5 cellular contexts compared by ENCODE assay signal in genomic region chr7:140937702-140938283, GRCh38.
"Had no signal": no experiment of that assay in that cellular context is flagged by ENCODE, and none has a peak within 500 bp of the region (broad histone marks: within the 10 kb centered on the region; RNA-seq: fewer than 3 reads in every experiment).

No MANE protein-coding gene starts in this region.

- H3K4me3 Mint-ChIP-seq: GM23338, H9 had no signal

- H3K4me1 Mint-ChIP-seq: GM23338, H9 had no signal

- H3K27ac Mint-ChIP-seq: GM23338, H9 had no signal

- ATAC-seq: GM23338, K562 had no signal

- H3K9me3 Mint-ChIP-seq: GM23338, H9 had no signal

- DNase-seq: H9, HCEC 1CT, IMR-90 had no signal
